In the genomic region with DNA sequence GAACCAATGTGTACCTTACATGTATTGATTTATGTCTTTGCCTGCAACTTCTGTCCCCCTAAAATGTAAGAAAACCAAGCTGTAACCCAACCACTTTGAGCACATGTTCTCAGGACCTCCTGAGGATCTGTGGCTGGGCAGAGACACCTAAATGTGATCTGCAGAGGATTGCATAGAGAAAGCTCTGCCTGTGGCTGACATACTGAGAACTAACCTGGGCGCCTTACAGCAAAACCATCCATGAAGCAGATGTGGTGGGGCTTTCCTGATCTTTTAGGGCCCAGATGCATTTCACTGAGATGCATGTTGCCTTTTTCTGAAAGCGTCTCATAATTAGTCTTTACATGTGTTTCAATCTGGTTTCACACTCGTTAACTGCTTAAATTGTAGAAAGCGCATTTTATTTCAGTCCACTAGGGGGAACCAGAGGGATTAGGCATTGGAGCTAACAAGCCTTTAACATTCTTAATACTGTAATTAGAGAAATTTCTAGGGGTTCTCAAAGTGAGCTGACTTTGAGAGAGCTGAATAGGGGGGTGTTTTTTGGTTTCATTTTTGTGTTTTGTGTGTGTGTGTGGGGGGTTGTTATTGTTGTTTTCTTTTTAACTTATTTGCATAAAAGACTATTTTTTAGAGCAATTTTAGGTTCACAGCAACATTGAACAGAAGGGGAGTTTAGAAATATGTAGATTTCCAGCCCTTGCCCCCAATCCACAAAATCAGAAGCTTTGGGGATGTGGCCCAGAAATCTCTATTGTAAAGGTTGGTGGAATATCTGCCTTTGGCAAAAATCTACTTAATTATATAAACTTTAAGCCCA, we compare ENCODE assay signal across 1 cellular context.
TF ChIP-seq lines count a peak whose summit lies in the region.

No MANE protein-coding gene starts in this region.

TF ChIP-seq in K562, 482 proteins besides CTCF, POLR2A, EP300 and RAD21 (continued from another document):
- TF ChIP-seq ARID3A (IDR thresholded peaks at IDR 0.05; ENCODE audit: borderline replicate concordance, low read depth, low read length), result peak; percentile 79; the same call in 1 of the 2 replicates
- TF ChIP-seq L3MBTL2 (IDR thresholded peaks at IDR 0.05), result peak; percentile 39; the same call in 1 of the 2 replicates
- 0 out of 2 replicates have a peak, but pooled peaks have one; percentile 40 for TF ChIP-seq MTA1 (IDR thresholded peaks at IDR 0.05; ENCODE audit: borderline replicate concordance)
- 0 out of 4 replicates have a peak, but pooled peaks of 1 of the 2 experiments have one; percentile 23 for TF ChIP-seq RCOR1 (IDR thresholded peaks at IDR 0.05; ENCODE audit: borderline replicate concordance in 1 of 2, low read depth in 2 of 2, low read length in 2 of 2)
- TF ChIP-seq, protein P1, sequence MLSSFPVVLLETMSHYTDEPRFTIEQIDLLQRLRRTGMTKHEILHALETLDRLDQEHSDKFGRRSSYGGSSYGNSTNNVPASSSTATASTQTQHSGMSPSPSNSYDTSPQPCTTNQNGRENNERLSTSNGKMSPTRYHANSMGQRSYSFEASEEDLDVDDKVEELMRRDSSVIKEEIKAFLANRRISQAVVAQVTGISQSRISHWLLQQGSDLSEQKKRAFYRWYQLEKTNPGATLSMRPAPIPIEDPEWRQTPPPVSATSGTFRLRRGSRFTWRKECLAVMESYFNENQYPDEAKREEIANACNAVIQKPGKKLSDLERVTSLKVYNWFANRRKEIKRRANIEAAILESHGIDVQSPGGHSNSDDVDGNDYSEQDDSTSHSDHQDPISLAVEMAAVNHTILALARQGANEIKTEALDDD (IDR thresholded peaks at IDR 0.05), result peak; percentile 58; the same call in 1 of the 2 replicates
- peak; percentile 48; the same call in 1 of the 2 replicates for TF ChIP-seq ZNF592 (IDR thresholded peaks at IDR 0.05)
- TF ChIP-seq ARNT (IDR thresholded peaks at IDR 0.05), result 0 out of 4 replicates have a peak, but pooled peaks of 1 of the 2 experiments have one; percentile 23
- no peak for TF ChIP-seq TSC22D4 (tag; IDR thresholded peaks at IDR 0.05)
- no peak for TF ChIP-seq THAP12 (CRISPR knock-in tag; IDR thresholded peaks at IDR 0.05)
- 0 out of 2 replicates have a peak, but pooled peaks have one; percentile 11 for TF ChIP-seq CTBP1 (IDR thresholded peaks at IDR 0.05; ENCODE audit: borderline replicate concordance)
- peak; percentile 49 for TF ChIP-seq SMARCA4 (IDR thresholded peaks at IDR 0.05)
- peak; percentile 86 for TF ChIP-seq BRD9 (IDR thresholded peaks at IDR 0.05; ENCODE audit: low read depth, partially characterized antibody)
- no peak for TF ChIP-seq E2F4 (CRISPR knock-in tag; IDR thresholded peaks at IDR 0.05; ENCODE audit: low read depth)
- peak; percentile 77 for TF ChIP-seq DEAF1 (CRISPR knock-in tag; IDR thresholded peaks at IDR 0.05)
- peak; percentile 73 for TF ChIP-seq ARID2 (IDR thresholded peaks at IDR 0.05)
- no peak for TF ChIP-seq HNRNPLL (IDR thresholded peaks at IDR 0.05; ENCODE audit: low read depth, low read length, poor library complexity, severe bottlenecking)
- no peak for TF ChIP-seq ZNF316 (IDR thresholded peaks at IDR 0.05)
- TF ChIP-seq RBFOX2 (IDR thresholded peaks at IDR 0.05; ENCODE audit: low read depth, low read length), result no peak
- TF ChIP-seq SMC3 (conservative IDR thresholded peaks at IDR 0.05; ENCODE audit: insufficient read depth, low read depth, low read length), result peak; percentile 64
TF ChIP-seq in K562: peak in this region for 16.
